Comparison of ENCODE assay signal across 12 cellular contexts in the genomic region with DNA sequence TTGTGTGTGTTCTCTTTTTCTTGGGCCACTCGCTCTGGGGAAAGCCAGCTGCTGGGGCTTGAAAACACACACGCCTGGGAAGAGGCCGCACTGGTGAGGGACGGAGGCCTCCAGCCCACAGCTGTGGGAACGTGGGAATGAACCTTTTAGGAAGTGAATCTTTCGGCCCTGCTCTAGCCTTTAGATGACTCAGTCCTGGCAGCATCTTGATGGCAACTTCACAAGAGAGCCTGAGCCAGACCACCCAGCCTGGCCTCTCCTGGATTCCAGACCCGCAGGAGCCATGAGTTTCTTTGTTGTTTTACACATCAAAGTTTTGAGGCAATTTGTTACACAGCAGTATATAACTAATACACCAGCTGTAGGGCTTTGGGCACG. TPM values are rescaled to one million over a fixed set of nuclear protein-coding genes. Genes with fewer than 3 reads are reported as not detected.
A peak's percentile ranks its signal among the peaks of the same experiment; 100 is the strongest.
DNase-seq lines count a peak whose midpoint lies in the region; ATAC-seq, FAIRE-seq and TF ChIP-seq lines count a peak whose summit lies in the region.
"Had no signal": no experiment of that assay in that cellular context is flagged by ENCODE, and none has a peak within 500 bp of the region (broad histone marks: within the 10 kb centered on the region; RNA-seq: fewer than 3 reads in every experiment).

No MANE protein-coding gene starts in this region.

- H3K4me3 ChIP-seq in AG10803 (ENCODE audit: low read length): no peak overlapping the region
- no peak overlapping the region for H3K4me3 ChIP-seq in H1 (ENCODE audit: extremely low read depth in 1 of 4, insufficient read depth in 2 of 4, low read depth in 3 of 4, low read length in 4 of 4)
- H3K4me3 ChIP-seq in neutrophil (ENCODE audit: low read depth in 1 of 2, low read length in 1 of 2): no peak overlapping the region
- H3K4me3 ChIP-seq in dorsolateral prefrontal cortex: peak overlapping the region in 1 of 59 donors; percentile 4

- POLR2A ChIA-PET in H1 (lab: Charles Lee; ENCODE audit: partially characterized antibody): interaction anchor here (1.1 to 5.4 kb wide), 3 partner anchors 11 to 24 kb away, joined by 3 to 44 read pairs (median 7); partner anchors contain the start of gene ATP6V0C

- H4K5ac ChIP-seq in H1 (ENCODE audit: insufficient read length, low read depth, low read length): no peak overlapping the region

- H3K9ac ChIP-seq in H1 (replicated peaks in 1 of 4; ENCODE audit: extremely low read depth in 1 of 4, low read depth in 3 of 4, low read length in 3 of 4): no peak overlapping the region

- CTCF ChIA-PET in H1 (lab: Charles Lee; ENCODE audit: partially characterized antibody): interaction anchor here (1.0 kb wide), 2 partner anchors 17 to 20 kb away, joined by 3 read pairs; no protein-coding TSS in a partner anchor

- H3K9me3 ChIP-seq in H1 (ENCODE audit: insufficient read depth in 2 of 2, low read depth in 1 of 2, low read length in 1 of 2): no peaks in the 10 kb centered on the region
- H3K9me3 ChIP-seq in neutrophil: no peaks in the 10 kb centered on the region

- TF ChIP-seq EP300 in H1 (IDR thresholded peaks at IDR 0.05; ENCODE audit: borderline replicate concordance in 1 of 2, low read depth in 2 of 2, low read length in 2 of 2): no peak

- H3K27me3 ChIP-seq in H1 (replicated peaks in 1 of 4; ENCODE audit: control insufficient read depth in 3 of 4, extremely low read depth in 1 of 4, insufficient read depth in 3 of 4, low read length in 3 of 4) (no peaks in the 10 kb centered on the region), neutrophil (no peaks in the 10 kb centered on the region), dorsolateral prefrontal cortex (no peaks in the 10 kb centered on the region)

- FAIRE-seq in H1 (lab: Jason Lieb, UNC): no peak

- no peak overlapping the region for H2BK120ac ChIP-seq in H1 (replicated peaks; ENCODE audit: low read depth, low read length)

- H3K36me3 ChIP-seq in H1 (ENCODE audit: control insufficient read depth in 2 of 4, insufficient read depth in 4 of 4, low read length in 3 of 4) (no peaks in the 10 kb centered on the region), neutrophil (peaks cover 8% of the 10 kb centered on the region)

- TF ChIP-seq POLR2A in H1 (IDR thresholded peaks at IDR 0.05; ENCODE audit: control extremely low read depth in 1 of 2, low read depth in 2 of 2, low read length in 2 of 2): no peak

- DNase-seq in AG10803 (ENCODE audit: low read depth) (peak; percentile 91), M059J (ENCODE audit: low read depth) (peak; percentile 38), H1 (ENCODE audit: low read depth in 1 of 2, low spot score in 2 of 2) (no peak), inferior parietal cortex (ENCODE audit: extremely low spot score) (no peak), SK-N-DZ (ENCODE audit: low spot score) (no peak), dorsolateral prefrontal cortex (no peak)
- DNase-seq: hypothalamus, NCI-H187, T-helper 17 cell had no signal

- no peaks in the 10 kb centered on the region for H3K79me1 ChIP-seq in H1 (ENCODE audit: low read depth, low read length)

- 92% methylated on average over 8 of the region's 8 CpGs; no CpG with 5 or more reads in 1 of the 2 experiments for WGBS in H1 (ENCODE audit: extremely low coverage in 1 of 2, insufficient coverage in 1 of 2, insufficient read length in 1 of 2, insufficient replicate concordance in 2 of 2, low coverage in 1 of 2, low lambda C conversion rate in 2 of 2, missing lambda C conversion rate in 1 of 2), 2 experiments

- no peak overlapping the region for H3K56ac ChIP-seq in H1 (replicated peaks; ENCODE audit: insufficient read length, low read depth, low read length)

- no peak overlapping the region for H4K91ac ChIP-seq in H1 (replicated peaks; ENCODE audit: insufficient read length, low read length)

- no peak overlapping the region for H3K14ac ChIP-seq in H1 (ENCODE audit: insufficient read length)

- H3K27ac ChIP-seq in H1 (ENCODE audit: low read depth, low read length): no peak overlapping the region
- H3K27ac ChIP-seq in neutrophil: peak overlapping the region; percentile 96
- H3K27ac ChIP-seq in dorsolateral prefrontal cortex: peak overlapping the region in 4 of 59 donors; percentile 3 to 38 (median 27)

- no peak overlapping the region for H3K4ac ChIP-seq in H1 (replicated peaks; ENCODE audit: insufficient read length, low read depth, low read length)

- H2BK5ac ChIP-seq in H1 (ENCODE audit: low read depth, low read length): no peak overlapping the region

- peak overlapping the region; percentile 100; the same call in 1 of the 2 replicates for H2BK15ac ChIP-seq in H1 (ENCODE audit: low read length)

- peaks cover 14% of the 10 kb centered on the region for H3K23me2 ChIP-seq in H1 (ENCODE audit: low read depth, low read length)

- no peak overlapping the region for H3K23ac ChIP-seq in H1 (ENCODE audit: insufficient read length)

- H2AK5ac ChIP-seq in H1 (ENCODE audit: low read depth, low read length): 0 out of 2 replicates have a peak overlapping the region, but pooled peaks have one; percentile 16

- intact Hi-C loops in dorsolateral prefrontal cortex (cut with DNase I): loop anchor here in 1 of 2 donors (10.0 kb wide), 1 partner anchor 139 kb away; no protein-coding TSS in a partner anchor

- H2BK20ac ChIP-seq in H1 (ENCODE audit: low read length): no peak overlapping the region

- no peak overlapping the region for H2AFZ ChIP-seq in H1 (ENCODE audit: low read length)

- H3K4me1 ChIP-seq in H1 (replicated peaks in 1 of 4; ENCODE audit: control insufficient read depth in 3 of 4, insufficient read depth in 4 of 4, low read length in 3 of 4) (peaks cover 0 to 11% (median 7%) of the 10 kb centered on the region in 4 experiments; a peak in 4 of 7 replicates), neutrophil (ENCODE audit: control insufficient read depth in 1 of 2, insufficient read depth in 1 of 2, low read depth in 1 of 2, low read length in 1 of 2) (peaks cover 59% of the 10 kb centered on the region in 2 experiments)

- no peak for TF ChIP-seq CTCF in AG10803 (conservative IDR thresholded peaks at IDR 0.05; ENCODE audit: low read length)
- no peak for TF ChIP-seq CTCF in H1 (IDR thresholded peaks at IDR 0.05; ENCODE audit: control extremely low read depth in 1 of 3, insufficient read depth in 1 of 3, low read depth in 1 of 3, low read length in 3 of 3)
- TF ChIP-seq CTCF in neutrophil (IDR thresholded peaks at IDR 0.05): no peak
- TF ChIP-seq CTCF in dorsolateral prefrontal cortex (IDR thresholded peaks at IDR 0.05 in 54 of 56, conservative IDR thresholded peaks at IDR 0.05 in 2 of 56; ENCODE audit: low read depth in 1 of 56, partially characterized antibody in 56 of 56): no peak

- no peak for ATAC-seq in HG03439 (IDR thresholded peaks at IDR 0.05; ENCODE audit: unreplicated experiment)
- ATAC-seq: sciatic nerve, T-helper 17 cell had no signal

- H2BK12ac ChIP-seq in H1 (ENCODE audit: low read depth, low read length): peak overlapping the region; percentile 75; the same call in 1 of the 2 replicates

- no peak overlapping the region for H3K4me2 ChIP-seq in H1 (ENCODE audit: insufficient read depth in 1 of 2, low read depth in 2 of 2, low read length in 2 of 2)

- H4K20me1 ChIP-seq in H1 (replicated peaks in 1 of 2; ENCODE audit: control insufficient read depth in 1 of 2, insufficient read depth in 2 of 2, low read length in 2 of 2): peaks cover 0 to 7% of the 10 kb centered on the region in 2 experiments

- H4K8ac ChIP-seq in H1 (ENCODE audit: extremely low read depth, insufficient read depth, low read length): no peak overlapping the region

- no peak for TF ChIP-seq RAD21 in H1 (IDR thresholded peaks at IDR 0.05 in 1 of 2, conservative IDR thresholded peaks at IDR 0.05 in 1 of 2; ENCODE audit: low read depth in 2 of 2, low read length in 2 of 2)

- H3K79me2 ChIP-seq in H1 (ENCODE audit: control insufficient read depth in 1 of 2, insufficient read depth in 2 of 2, low read length in 2 of 2): peaks cover 0 to 14% of the 10 kb centered on the region in 2 experiments; a peak in 2 of 4 replicates

- H3K18ac ChIP-seq in H1 (ENCODE audit: extremely low read depth, low read length): no peak overlapping the region

RNA-seq across cellular contexts. Expression of gene PDPK1, which starts 2.2 kb away (rescaled TPM):
- total RNA-seq in M059J (2014; rRNA removed; shearing (Covaris generic)): 19.8 and 33.5 TPM in 2 replicates
- 27.8 and 28.0 TPM in 2 replicates for total RNA-seq in H1 (2021; fragmentation: NEBNext Ultra II Directional; extraction: Animal tissue kit (Norgen Biotek cat#: 25700))
- 13.8 and 17.1 TPM in 2 replicates for polyA plus RNA-seq in H1 (2011; rRNA removed)
- polyA plus RNA-seq in H1 (2011; cell fraction: cytosol; rRNA removed): 15.6 TPM
- polyA plus RNA-seq in H1 (2011; cell fraction: nucleus; rRNA removed): 22.5 TPM
- polyA plus RNA-seq in H1 (2012, experiment 1 of 2): 12.5 to 17.7 TPM (median 16.7 TPM) in 4 replicates
- polyA plus RNA-seq in H1 (2012, experiment 2 of 2): 5.3 TPM
- 11.7 TPM for polyA plus RNA-seq in H1 (2013, experiment 1 of 2)
- 11.2 TPM for polyA plus RNA-seq in H1 (2013, experiment 2 of 2)
- 28.8 and 34.6 TPM in 2 replicates for polyA minus RNA-seq in H1 (2011; rRNA and poly(A)+ RNA removed)
- polyA minus RNA-seq in H1 (2011; cell fraction: cytosol; rRNA and poly(A)+ RNA removed): 22.6 TPM
- polyA minus RNA-seq in H1 (2011; cell fraction: nucleus; rRNA and poly(A)+ RNA removed): 28.4 TPM
- 14.7 and 18.8 TPM in 2 replicates for polyA plus RNA-seq in SK-N-DZ (2014; cell fraction: cytosol; rRNA removed)
- polyA plus RNA-seq in SK-N-DZ (2014; cell fraction: nucleus; rRNA removed): 12.6 and 19.9 TPM in 2 replicates
- 100 to 1,000 TPM in 95 of 120 experiments, 10 to 100 TPM in 25; 75.2 to 164 (median 115) TPM for total RNA-seq in dorsolateral prefrontal cortex

RNA-seq across cellular contexts. Expression of gene CEMP1, which starts 4.4 kb away (rescaled TPM):
- total RNA-seq in M059J (2014; rRNA removed; shearing (Covaris generic)): not detected in 2 replicates
- not detected in 2 replicates for total RNA-seq in H1 (2021; fragmentation: NEBNext Ultra II Directional; extraction: Animal tissue kit (Norgen Biotek cat#: 25700))
- polyA plus RNA-seq in H1 (2011; rRNA removed): 0.08 TPM in 1 of 2 replicates, not detected in the other
- polyA plus RNA-seq in H1 (2011; cell fraction: cytosol; rRNA removed): 0.05 TPM
- polyA plus RNA-seq in H1 (2011; cell fraction: nucleus; rRNA removed): 0.11 TPM
- polyA plus RNA-seq in H1 (2012, experiment 1 of 2): 6.9 to 11.1 TPM (median 8.1 TPM) in 3 of 4 replicates, not detected in the other
- polyA plus RNA-seq in H1 (2012, experiment 2 of 2): 6.9 TPM
- polyA plus RNA-seq in H1 (2013, experiment 1 of 2): not detected
- not detected for polyA plus RNA-seq in H1 (2013, experiment 2 of 2)
- 0.32 TPM in 1 of 2 replicates, not detected in the other for polyA minus RNA-seq in H1 (2011; rRNA and poly(A)+ RNA removed)
- polyA minus RNA-seq in H1 (2011; cell fraction: cytosol; rRNA and poly(A)+ RNA removed): not detected
- 3.1 TPM for polyA minus RNA-seq in H1 (2011; cell fraction: nucleus; rRNA and poly(A)+ RNA removed)
- polyA plus RNA-seq in SK-N-DZ (2014; cell fraction: cytosol; rRNA removed): not detected in 2 replicates
- polyA plus RNA-seq in SK-N-DZ (2014; cell fraction: nucleus; rRNA removed): not detected in 2 replicates
- 1 to 10 TPM in 12 of 120 experiments, under 1 TPM in 39, not detected in 69; 0.32 to 1.7 (median 0.77) TPM for total RNA-seq in dorsolateral prefrontal cortex
- total RNA-seq: sciatic nerve had no signal

RNA-seq across cellular contexts. Expression of gene AMDHD2, which starts 15.5 kb away (rescaled TPM):
- total RNA-seq in M059J (2014; rRNA removed; shearing (Covaris generic)): 11.7 and 20.1 TPM in 2 replicates
- total RNA-seq in H1 (2021; fragmentation: NEBNext Ultra II Directional; extraction: Animal tissue kit (Norgen Biotek cat#: 25700)): 43.0 and 45.0 TPM in 2 replicates
- polyA plus RNA-seq in H1 (2011; rRNA removed): 54.6 and 77.1 TPM in 2 replicates
- polyA plus RNA-seq in H1 (2011; cell fraction: cytosol; rRNA removed): 63.4 TPM
- polyA plus RNA-seq in H1 (2011; cell fraction: nucleus; rRNA removed): 345 TPM
- 36.6 to 63.3 TPM (median 57.3 TPM) in 4 replicates for polyA plus RNA-seq in H1 (2012, experiment 1 of 2)
- 26.8 TPM for polyA plus RNA-seq in H1 (2012, experiment 2 of 2)
- 19.9 TPM for polyA plus RNA-seq in H1 (2013, experiment 1 of 2)
- polyA plus RNA-seq in H1 (2013, experiment 2 of 2): 18.3 TPM
- 15.9 and 28.8 TPM in 2 replicates for polyA minus RNA-seq in H1 (2011; rRNA and poly(A)+ RNA removed)
- polyA minus RNA-seq in H1 (2011; cell fraction: cytosol; rRNA and poly(A)+ RNA removed): 36.0 TPM
- polyA minus RNA-seq in H1 (2011; cell fraction: nucleus; rRNA and poly(A)+ RNA removed): 89.1 TPM
- 48.0 and 78.2 TPM in 2 replicates for polyA plus RNA-seq in SK-N-DZ (2014; cell fraction: cytosol; rRNA removed)
- polyA plus RNA-seq in SK-N-DZ (2014; cell fraction: nucleus; rRNA removed): 525 and 549 TPM in 2 replicates
- 10 to 100 TPM; 26.9 to 73.4 (median 42.9) TPM for total RNA-seq in dorsolateral prefrontal cortex

RNA-seq across cellular contexts. Expression of gene ATP6V0C, which starts 21.9 kb away (rescaled TPM):
- 80.0 and 81.3 TPM in 2 replicates for total RNA-seq in M059J (2014; rRNA removed; shearing (Covaris generic))
- total RNA-seq in H1 (2021; fragmentation: NEBNext Ultra II Directional; extraction: Animal tissue kit (Norgen Biotek cat#: 25700)): 176 and 199 TPM in 2 replicates
- 125 and 218 TPM in 2 replicates for polyA plus RNA-seq in H1 (2011; rRNA removed)
- polyA plus RNA-seq in H1 (2011; cell fraction: cytosol; rRNA removed): 35.7 TPM
- 80.2 TPM for polyA plus RNA-seq in H1 (2011; cell fraction: nucleus; rRNA removed)
- 161 to 288 TPM (median 238 TPM) in 4 replicates for polyA plus RNA-seq in H1 (2012, experiment 1 of 2)
- polyA plus RNA-seq in H1 (2012, experiment 2 of 2): 371 TPM
- 359 TPM for polyA plus RNA-seq in H1 (2013, experiment 1 of 2)
- polyA plus RNA-seq in H1 (2013, experiment 2 of 2): 478 TPM
- polyA minus RNA-seq in H1 (2011; rRNA and poly(A)+ RNA removed): 15.2 and 20.3 TPM in 2 replicates
- polyA minus RNA-seq in H1 (2011; cell fraction: cytosol; rRNA and poly(A)+ RNA removed): 225 TPM
- 36.2 TPM for polyA minus RNA-seq in H1 (2011; cell fraction: nucleus; rRNA and poly(A)+ RNA removed)
- 46.7 and 54.3 TPM in 2 replicates for polyA plus RNA-seq in SK-N-DZ (2014; cell fraction: cytosol; rRNA removed)
- 26.1 and 32.0 TPM in 2 replicates for polyA plus RNA-seq in SK-N-DZ (2014; cell fraction: nucleus; rRNA removed)
- total RNA-seq in dorsolateral prefrontal cortex: 100 to 1,000 TPM; 283 to 670 (median 496) TPM

Comparison
In these comparisons a context has a peak if more than half of its experiments do, and no peak if none do; other contexts are left out.
1. DNase-seq: peak in AG10803 (single experiment) and M059J (single experiment); none in H1 (0 of 2), inferior parietal cortex (single experiment), SK-N-DZ (single experiment) and dorsolateral prefrontal cortex (0 of 10).